17 cellular contexts compared by ENCODE assay signal in the genomic region with DNA sequence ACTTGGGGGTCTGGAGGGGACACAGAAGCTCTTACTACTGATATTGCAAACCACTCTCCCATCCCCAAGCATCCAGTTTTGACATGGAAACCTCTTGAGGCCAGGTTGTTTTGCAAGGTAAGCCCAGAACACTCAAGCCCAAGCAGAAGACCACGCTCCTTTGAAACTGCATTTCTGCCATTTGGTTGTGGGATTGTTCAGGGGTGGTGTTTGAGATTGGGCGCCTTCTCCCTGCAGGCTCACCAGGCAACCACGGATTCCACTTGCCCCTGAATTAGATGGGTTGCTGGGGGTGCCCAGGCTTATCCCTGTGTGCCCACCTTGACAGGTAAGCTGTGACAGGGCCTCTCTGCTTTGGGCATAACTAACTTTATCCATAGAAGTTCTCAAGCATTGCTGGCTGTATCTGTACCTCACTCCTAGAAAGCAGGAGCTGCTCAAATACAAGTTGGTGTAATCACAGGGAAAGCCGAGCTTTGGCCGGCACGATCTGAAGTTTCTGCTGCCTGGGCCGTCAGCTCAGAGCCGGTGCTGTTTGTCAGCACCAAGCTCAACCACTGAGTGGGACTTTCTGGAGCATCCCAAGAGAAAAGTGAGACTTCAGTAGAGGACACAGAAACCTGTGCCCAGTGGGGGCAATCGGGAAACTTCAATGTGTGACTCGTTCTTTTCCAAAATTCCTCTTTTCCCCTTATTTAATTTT.
DNase-seq lines count a peak whose midpoint lies in the region; ATAC-seq, FAIRE-seq and TF ChIP-seq lines count a peak whose summit lies in the region.
"Had no signal": no experiment of that assay in that cellular context is flagged by ENCODE, and none has a peak within 500 bp of the region (broad histone marks: within the 10 kb centered on the region; RNA-seq: fewer than 3 reads in every experiment).

No MANE protein-coding gene starts in this region.

- POLR2A ChIA-PET in HepG2 (lab: Yijun Ruan, JAX): no interaction called here
- POLR2A ChIA-PET in SK-N-SH (lab: Yijun Ruan, JAX): no interaction called here

- H3K9ac ChIP-seq in HepG2 (ENCODE audit: insufficient read depth, low read depth, low read length) (no peak overlapping the region), SK-N-SH (no peak overlapping the region)
- H3K9ac ChIP-seq: BLaER1 treated with 17β-estradiol and CSF1 and Interleukin-3, amounts not matched to agents 10 nM and 100 nM had no signal

- DNase-seq in astrocyte of the hippocampus (ENCODE audit: low read depth, low spot score) (peak; percentile 33), dorsolateral prefrontal cortex (peak in 3 of 10 donors; percentile 30 to 62 (median 50)), HepG2 (ENCODE audit: low spot score) (no peak), sciatic nerve (ENCODE audit: low spot score) (peak; percentile 49), SK-N-SH (no peak), NCI-H1105 treated with DMSO at 0.1 percent for 48 hours (lab: John Stamatoyannopoulos, UW) (no peak)
- no peak for DNase-seq in stimulated activated CD8-positive, alpha-beta memory T cell treated with anti-CD3 and anti-CD28 coated beads, Interleukin-4, amount 100 ng/mL, for 48 hours
- DNase-seq: DMS53, EL, NCI-H1694 treated with DMSO at 0.1 percent for 48 hours had no signal

- H3F3A ChIP-seq in SK-N-SH (replicated peaks; ENCODE audit: insufficient read depth): no peaks in the 10 kb centered on the region

- H3K4me3 ChIP-seq in dorsolateral prefrontal cortex (peak overlapping the region in 29 of 59 donors; percentile 1 to 48 (median 16)), HepG2 (replicated peaks in 1 of 3; ENCODE audit: insufficient read depth in 1 of 3, low read depth in 2 of 3, low read length in 3 of 3) (no peak overlapping the region), SK-N-SH (ENCODE audit: low read depth in 2 of 2, low read length in 1 of 2) (no peak overlapping the region)
- H3K4me3 ChIP-seq: BLaER1 treated with 17β-estradiol and CSF1 and Interleukin-3, amounts not matched to agents 10 nM and 100 nM; GM12878 had no signal

- CTCF ChIA-PET in HepG2 (lab: Yijun Ruan, JAX; ENCODE audit: low intra/inter-chr PET ratio, low total read pairs) (no interaction called here), SK-N-SH (lab: Yijun Ruan, JAX) (interaction anchor here (0.5 to 4.4 kb wide), 3 partner anchors 27 to 657 kb away, joined by 3 to 27 read pairs (median 4); no protein-coding TSS in a partner anchor)

- FAIRE-seq in HepG2 (lab: Jason Lieb, UNC): no peak
- FAIRE-seq: GM12878, H1, RCC 7860 had no signal

- intact Hi-C loops in dorsolateral prefrontal cortex (cut with DNase I) (loop anchor here in 1 of 2 donors (1.0 kb wide), 1 partner anchor 29 kb away; no protein-coding TSS in a partner anchor), HepG2 (cut with micrococcal nuclease; ENCODE audit: unreplicated experiment) (no loop called here), sciatic nerve (cut with DNase I) (no loop called here)

- no peak for TF ChIP-seq POLR2A in HepG2 (IDR thresholded peaks at IDR 0.05; ENCODE audit: insufficient read depth in 1 of 2, low read depth in 2 of 2, low read length in 2 of 2)

- ATAC-seq in HepG2 (peak; percentile 32; the same call in 2 of the 3 replicates), sciatic nerve (peak; percentile 32), GM21367 (IDR thresholded peaks at IDR 0.05; ENCODE audit: unreplicated experiment) (no peak)
- ATAC-seq: CD8-positive, alpha-beta T cell; GM12878; Right ventricle myocardium inferior had no signal

- no peaks in the 10 kb centered on the region for H3K36me3 ChIP-seq in HepG2 (replicated peaks in 1 of 2; ENCODE audit: control insufficient read depth in 1 of 2, insufficient read depth in 2 of 2, low read length in 2 of 2)
- no peaks in the 10 kb centered on the region for H3K36me3 ChIP-seq in SK-N-SH (replicated peaks in 1 of 2; ENCODE audit: control insufficient read depth in 1 of 2, insufficient read depth in 2 of 2, low read length in 1 of 2)
- H3K36me3 ChIP-seq: BLaER1 treated with 17β-estradiol and CSF1 and Interleukin-3, amounts not matched to agents 10 nM and 100 nM had no signal

- H3K27me3 ChIP-seq in dorsolateral prefrontal cortex: peaks cover 0 to 6% (median 0%) of the 10 kb centered on the region in 45 donors
- H3K27me3 ChIP-seq in HepG2 (ENCODE audit: control insufficient read depth in 1 of 2, insufficient read depth in 2 of 2, low read length in 2 of 2): peaks cover 2 to 34% of the 10 kb centered on the region in 2 experiments; a peak in 3 of 5 replicates
- H3K27me3 ChIP-seq in SK-N-SH (ENCODE audit: insufficient read depth): no peaks in the 10 kb centered on the region
- H3K27me3 ChIP-seq: BLaER1 treated with 17β-estradiol and CSF1 and Interleukin-3, amounts not matched to agents 10 nM and 100 nM had no signal

- H2AFZ ChIP-seq in HepG2 (ENCODE audit: low read length) (no peak overlapping the region), SK-N-SH (ENCODE audit: low read depth) (no peak overlapping the region)

- no peaks in the 10 kb centered on the region for H3K9me3 ChIP-seq in HepG2 (ENCODE audit: low read length)
- H3K9me3 ChIP-seq in SK-N-SH: no peaks in the 10 kb centered on the region

- peak in 2 of 56 donors; percentile 2 to 8 for TF ChIP-seq CTCF in dorsolateral prefrontal cortex (IDR thresholded peaks at IDR 0.05 in 54 of 56, conservative IDR thresholded peaks at IDR 0.05 in 2 of 56; ENCODE audit: low read depth in 1 of 56, partially characterized antibody in 56 of 56)
- no peak for TF ChIP-seq CTCF in HepG2 (CRISPR knock-in tag; IDR thresholded peaks at IDR 0.05)
- no peak for TF ChIP-seq CTCF in SK-N-SH (IDR thresholded peaks at IDR 0.05)

- H3K27ac ChIP-seq in dorsolateral prefrontal cortex (peak overlapping the region; percentile 76 to 100 (median 97)), HepG2 (ENCODE audit: extremely low read length, insufficient read depth, low read length) (no peak overlapping the region), SK-N-SH (ENCODE audit: low read depth in 2 of 2, low read length in 1 of 2) (no peak overlapping the region)
- H3K27ac ChIP-seq: BLaER1 treated with 17β-estradiol and CSF1 and Interleukin-3, amounts not matched to agents 10 nM and 100 nM had no signal

- TF ChIP-seq EP300 in HepG2 (IDR thresholded peaks at IDR 0.05; ENCODE audit: low read depth in 2 of 2, low read length in 2 of 2) (no peak), HepG2 (CRISPR knock-in tag; IDR thresholded peaks at IDR 0.05; ENCODE audit: borderline replicate concordance) (no peak), SK-N-SH (IDR thresholded peaks at IDR 0.05; ENCODE audit: borderline replicate concordance in 1 of 2, low read depth in 1 of 2, low read length in 1 of 2) (no peak)

- no peak for TF ChIP-seq RAD21 in HepG2 (CRISPR knock-in tag; IDR thresholded peaks at IDR 0.05)
- no peak for TF ChIP-seq RAD21 in SK-N-SH (IDR thresholded peaks at IDR 0.05; ENCODE audit: low read length)

- WGBS in HepG2 (ENCODE audit: low lambda C conversion rate): 14% methylated on average over 10 of the region's 10 CpGs
- 53% methylated on average over 9 of the region's 10 CpGs for WGBS in SK-N-SH (ENCODE audit: low lambda C conversion rate)

- no peaks in the 10 kb centered on the region for H3K9me2 ChIP-seq in SK-N-SH

- H3K4me1 ChIP-seq in HepG2 (ENCODE audit: insufficient read depth, low read length): no peaks in the 10 kb centered on the region
- no peaks in the 10 kb centered on the region for H3K4me1 ChIP-seq in SK-N-SH (ENCODE audit: control insufficient read depth in 1 of 2, insufficient read depth in 2 of 2, low read depth in 1 of 2, low read length in 1 of 2)
- H3K4me1 ChIP-seq: BLaER1 treated with 17β-estradiol and CSF1 and Interleukin-3, amounts not matched to agents 10 nM and 100 nM had no signal

- H3K4me2 ChIP-seq in HepG2 (ENCODE audit: low read depth, low read length) (no peak overlapping the region), SK-N-SH (no peak overlapping the region)
- H3K4me2 ChIP-seq: BLaER1 treated with 17β-estradiol and CSF1 and Interleukin-3, amounts not matched to agents 10 nM and 100 nM had no signal

- in situ Hi-C loops in HepG2 (cut with HindIII; ENCODE audit: extremely low pct_ligation_motif_present, low pct_unique_long_range_greater_than_20kb): no loop called here

- H3K79me2 ChIP-seq in HepG2 (ENCODE audit: insufficient read depth, low read length) (no peaks in the 10 kb centered on the region), SK-N-SH (ENCODE audit: insufficient read depth) (no peaks in the 10 kb centered on the region)

- H4K20me1 ChIP-seq in HepG2 (ENCODE audit: insufficient read depth, low read length): no peaks in the 10 kb centered on the region
- no peaks in the 10 kb centered on the region for H4K20me1 ChIP-seq in SK-N-SH (ENCODE audit: insufficient read depth)
- H4K20me1 ChIP-seq: BLaER1 treated with 17β-estradiol and CSF1 and Interleukin-3, amounts not matched to agents 10 nM and 100 nM had no signal

- BruUV-seq in HepG2 (replicated peaks; lab: Mats Ljungman, UMichigan): no TSS peak

TF ChIP-seq in HepG2, 621 proteins besides CTCF, POLR2A, EP300 and RAD21:
- TF ChIP-seq, protein P1, sequence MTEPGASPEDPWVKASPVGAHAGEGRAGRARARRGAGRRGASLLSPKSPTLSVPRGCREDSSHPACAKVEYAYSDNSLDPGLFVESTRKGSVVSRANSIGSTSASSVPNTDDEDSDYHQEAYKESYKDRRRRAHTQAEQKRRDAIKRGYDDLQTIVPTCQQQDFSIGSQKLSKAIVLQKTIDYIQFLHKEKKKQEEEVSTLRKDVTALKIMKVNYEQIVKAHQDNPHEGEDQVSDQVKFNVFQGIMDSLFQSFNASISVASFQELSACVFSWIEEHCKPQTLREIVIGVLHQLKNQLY (CRISPR knock-in tag; IDR thresholded peaks at IDR 0.05): no peak
- TF ChIP-seq RORA (CRISPR knock-in tag; IDR thresholded peaks at IDR 0.05) (no peak), ZSCAN29 (CRISPR knock-in tag; conservative IDR thresholded peaks at IDR 0.05) (no peak), SRSF1 (optimal IDR thresholded peaks at IDR 0.05; ENCODE audit: low read depth, low read length) (no peak), BCL6 (CRISPR knock-in tag; IDR thresholded peaks at IDR 0.05) (peak; percentile 54; the same call in 1 of the 2 replicates)

TF ChIP-seq in SK-N-SH, 30 proteins besides CTCF, POLR2A, EP300 and RAD21 (continues in another document):
- TF ChIP-seq, protein P2, sequence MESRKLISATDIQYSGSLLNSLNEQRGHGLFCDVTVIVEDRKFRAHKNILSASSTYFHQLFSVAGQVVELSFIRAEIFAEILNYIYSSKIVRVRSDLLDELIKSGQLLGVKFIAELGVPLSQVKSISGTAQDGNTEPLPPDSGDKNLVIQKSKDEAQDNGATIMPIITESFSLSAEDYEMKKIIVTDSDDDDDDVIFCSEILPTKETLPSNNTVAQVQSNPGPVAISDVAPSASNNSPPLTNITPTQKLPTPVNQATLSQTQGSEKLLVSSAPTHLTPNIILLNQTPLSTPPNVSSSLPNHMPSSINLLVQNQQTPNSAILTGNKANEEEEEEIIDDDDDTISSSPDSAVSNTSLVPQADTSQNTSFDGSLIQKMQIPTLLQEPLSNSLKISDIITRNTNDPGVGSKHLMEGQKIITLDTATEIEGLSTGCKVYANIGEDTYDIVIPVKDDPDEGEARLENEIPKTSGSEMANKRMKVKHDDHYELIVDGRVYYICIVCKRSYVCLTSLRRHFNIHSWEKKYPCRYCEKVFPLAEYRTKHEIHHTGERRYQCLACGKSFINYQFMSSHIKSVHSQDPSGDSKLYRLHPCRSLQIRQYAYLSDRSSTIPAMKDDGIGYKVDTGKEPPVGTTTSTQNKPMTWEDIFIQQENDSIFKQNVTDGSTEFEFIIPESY (IDR thresholded peaks at IDR 0.05; ENCODE audit: borderline replicate concordance, low read depth): no peak
- no peak for TF ChIP-seq NFIC (IDR thresholded peaks at IDR 0.05; ENCODE audit: borderline replicate concordance)

Comparison
In these comparisons a context has a peak if more than half of its experiments do, and no peak if none do; other contexts are left out.
1. DNase-seq: peak in astrocyte of the hippocampus (single experiment) and sciatic nerve (single experiment); none in HepG2 (single experiment), stimulated activated CD8-positive, alpha-beta memory T cell treated with anti-CD3 and anti-CD28 coated beads, Interleukin-4, amount 100 ng/mL, for 48 hours (single experiment), SK-N-SH (single experiment) and NCI-H1105 treated with DMSO at 0.1 percent for 48 hours (single experiment).
2. H3K27ac ChIP-seq: peak in dorsolateral prefrontal cortex (59 of 59); none in HepG2 (single experiment) and SK-N-SH (0 of 2).